8 cellular contexts compared by ENCODE assay signal in the genomic region with DNA sequence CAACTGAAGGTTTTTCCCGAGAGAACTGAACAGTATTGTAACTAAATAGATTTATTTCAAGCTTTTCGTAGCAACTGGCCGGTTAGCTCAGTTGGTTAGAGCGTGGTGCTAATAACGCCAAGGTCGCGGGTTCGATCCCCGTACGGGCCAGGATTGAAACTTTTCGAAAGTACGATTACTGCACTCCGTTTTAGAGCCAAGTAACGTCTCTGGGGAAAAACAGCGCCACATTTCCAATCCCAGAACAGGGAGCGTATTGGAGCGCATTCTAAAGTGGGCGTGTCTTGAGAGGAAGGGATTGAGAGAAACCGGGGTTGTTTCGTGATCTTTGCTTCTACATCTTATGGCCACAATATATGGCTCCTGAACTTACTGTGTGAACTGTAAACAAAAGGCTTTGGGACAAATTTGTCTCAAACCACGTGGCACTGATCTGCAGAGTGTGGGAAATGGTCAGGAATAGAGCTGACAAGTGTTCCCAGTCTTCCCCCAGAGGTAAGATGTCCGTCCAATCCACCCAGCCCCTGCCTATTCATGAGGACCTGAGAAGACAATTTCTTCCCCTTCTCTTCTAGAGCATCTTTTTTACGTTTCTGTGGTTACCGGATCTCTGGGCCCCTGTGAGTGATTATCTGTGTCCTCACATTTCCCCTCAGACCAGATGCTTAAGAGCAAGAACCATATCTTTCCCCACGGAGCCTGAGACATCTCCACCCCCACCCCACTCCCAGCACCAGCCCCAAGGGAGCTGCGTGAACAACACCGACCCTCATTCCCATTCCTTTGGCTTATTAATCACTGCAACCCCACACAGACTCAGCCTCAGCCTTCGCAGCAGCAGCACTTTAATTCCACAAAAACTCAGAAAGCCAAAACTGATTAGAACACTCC. TPM values are rescaled to one million over a fixed set of nuclear protein-coding genes. Genes with fewer than 3 reads are reported as not detected.
DNase-seq lines count a peak whose midpoint lies in the region; ATAC-seq, FAIRE-seq and TF ChIP-seq lines count a peak whose summit lies in the region.

No MANE protein-coding gene starts in this region.

- peaks cover 17% of the 10 kb centered on the region for H3K79me2 ChIP-seq in osteoblast (ENCODE audit: insufficient read depth, low read length)

- intact Hi-C loops in Caco-2 (cut with micrococcal nuclease; ENCODE audit: unreplicated experiment) = loop anchor here (1.0 to 2.0 kb wide), 3 partner anchors 23 to 69 kb away; a partner anchor contains a TSS
- intact Hi-C loops in Right ventricle myocardium inferior (cut with DNase I) = loop anchor here (1.0 to 5.0 kb wide), 4 partner anchors 23 to 110 kb away; a partner anchor contains a TSS

- no peak overlapping the region for H2AFZ ChIP-seq in osteoblast (ENCODE audit: low read length)

- TF ChIP-seq CTCF in Caco-2 (IDR thresholded peaks at IDR 0.05; ENCODE audit: insufficient read depth in 1 of 2, low read depth in 1 of 2, low read length in 1 of 2, severe bottlenecking in 1 of 2, unreplicated experiment in 1 of 2) (no peak), osteoblast (IDR thresholded peaks at IDR 0.05; ENCODE audit: extremely low read depth, low read depth, low read length) (peak; percentile 6)

- peak overlapping the region; percentile 90 for H3K4me2 ChIP-seq in osteoblast (ENCODE audit: insufficient read depth, low read length)

- H3K36me3 ChIP-seq in Caco-2 (ENCODE audit: control insufficient read depth, insufficient read depth, low read length) (no peaks in the 10 kb centered on the region), osteoblast (ENCODE audit: insufficient read depth, low read length) (no peaks in the 10 kb centered on the region)

- H3K4me1 Mint-ChIP-seq in Caco-2 (ENCODE audit: low read depth, unreplicated experiment) = peaks cover 6% of the 10 kb centered on the region

- H3K27me3 Mint-ChIP-seq in Caco-2 (ENCODE audit: insufficient read depth, unreplicated experiment) = no peaks in the 10 kb centered on the region

- DNase-seq in Caco-2 (peak; percentile 87 to 92), H54 (ENCODE audit: insufficient read length, low spot score) (peak; percentile 76), NCI-H1105 (lab: John Stamatoyannopoulos, UW) (peak; percentile 98), Right ventricle myocardium inferior (ENCODE audit: missing footprints) (peak; percentile 87), osteoblast (ENCODE audit: insufficient read length, low spot score, missing footprints) (peak; percentile 94)
- DNase-seq in activated naive CD4-positive, alpha-beta T cell treated with anti-CD3 and anti-CD28 coated beads, Interleukin-2, amount 50 U/mL, for 72 hours (ENCODE audit: low spot score in 2 of 2) = peak; percentile 92 to 93

- peak overlapping the region; percentile 76 for H3K27ac ChIP-seq in osteoblast (ENCODE audit: low read depth, low read length)
- H3K27ac ChIP-seq in temporal lobe (ENCODE audit: low read depth, low read length) = peak overlapping the region; percentile 90

- POLR2A ChIA-PET in Caco-2 (lab: Charles Lee) = interaction anchor here (1.2 kb wide), 3 partner anchors 15 to 35 kb away, joined by 3 to 6 read pairs (median 4); a partner anchor contains a TSS

- peaks cover 17% of the 10 kb centered on the region for H4K20me1 ChIP-seq in osteoblast (ENCODE audit: insufficient read depth, low read length)

- peak; percentile 78 for FAIRE-seq in H54 (lab: Jason Lieb, UNC)

- no peak overlapping the region for H3K4me3 Mint-ChIP-seq in Caco-2 (ENCODE audit: unreplicated experiment)

- TF ChIP-seq POLR2A in H54 (IDR thresholded peaks at IDR 0.05; ENCODE audit: low read depth, low read length) = no peak

- no peaks in the 10 kb centered on the region for H3K36me3 Mint-ChIP-seq in Caco-2 (ENCODE audit: insufficient read depth, unreplicated experiment)
- peaks cover 0 to 5% of the 10 kb centered on the region in 2 donors for H3K36me3 Mint-ChIP-seq in activated naive CD4-positive, alpha-beta T cell treated with anti-CD3 and anti-CD28 coated beads, Interleukin-2, amount 50 U/mL, for 72 hours

- H3K9me3 ChIP-seq in Caco-2 (no peaks in the 10 kb centered on the region), osteoblast (ENCODE audit: low read depth, low read length) (no peaks in the 10 kb centered on the region)

- H3K27ac Mint-ChIP-seq in Caco-2 (ENCODE audit: unreplicated experiment) = no peak overlapping the region
- H3K27ac Mint-ChIP-seq in activated naive CD4-positive, alpha-beta T cell treated with anti-CD3 and anti-CD28 coated beads, Interleukin-2, amount 50 U/mL, for 72 hours = no peak overlapping the region

- H3K4me1 ChIP-seq in Caco-2 (peaks cover 13% of the 10 kb centered on the region), osteoblast (ENCODE audit: insufficient read depth, low read length) (peaks cover 41% of the 10 kb centered on the region)

- BruUV-seq in Caco-2 (replicated peaks; lab: Mats Ljungman, UMichigan) = TSS peak; percentile 100

- H3K27me3 ChIP-seq in Caco-2 (replicated peaks; ENCODE audit: control insufficient read depth, insufficient read depth, low read length) (no peaks in the 10 kb centered on the region), osteoblast (ENCODE audit: insufficient read depth, low read length) (peaks cover 1% of the 10 kb centered on the region)

- CTCF ChIA-PET in Caco-2 (lab: Charles Lee) = no interaction called here

- peak; percentile 66 for ATAC-seq in SK-N-SH treated with all-trans-retinoic acid at 6 μM for 48 hours
- ATAC-seq in activated naive CD4-positive, alpha-beta T cell treated with anti-CD3 and anti-CD28 coated beads, Interleukin-2, amount 50 U/mL, for 72 hours = peak; percentile 31 to 51
- peak; percentile 60 for ATAC-seq in Right ventricle myocardium inferior

- H3K4me3 ChIP-seq in Caco-2 (ENCODE audit: low read depth, low read length) = peak overlapping the region; percentile 84
- H3K4me3 ChIP-seq in osteoblast (ENCODE audit: insufficient read depth, low read length) = peak overlapping the region; percentile 93

- no peaks in the 10 kb centered on the region for H3K9me3 Mint-ChIP-seq in Caco-2 (ENCODE audit: unreplicated experiment)
- H3K9me3 Mint-ChIP-seq in activated naive CD4-positive, alpha-beta T cell treated with anti-CD3 and anti-CD28 coated beads, Interleukin-2, amount 50 U/mL, for 72 hours = no peaks in the 10 kb centered on the region

TF ChIP-seq in SK-N-SH treated with all-trans-retinoic acid at 6 μM for 48 hours, 23 proteins besides CTCF, POLR2A, EP300 and RAD21 (continues in another document):
- TF ChIP-seq, protein P1, sequence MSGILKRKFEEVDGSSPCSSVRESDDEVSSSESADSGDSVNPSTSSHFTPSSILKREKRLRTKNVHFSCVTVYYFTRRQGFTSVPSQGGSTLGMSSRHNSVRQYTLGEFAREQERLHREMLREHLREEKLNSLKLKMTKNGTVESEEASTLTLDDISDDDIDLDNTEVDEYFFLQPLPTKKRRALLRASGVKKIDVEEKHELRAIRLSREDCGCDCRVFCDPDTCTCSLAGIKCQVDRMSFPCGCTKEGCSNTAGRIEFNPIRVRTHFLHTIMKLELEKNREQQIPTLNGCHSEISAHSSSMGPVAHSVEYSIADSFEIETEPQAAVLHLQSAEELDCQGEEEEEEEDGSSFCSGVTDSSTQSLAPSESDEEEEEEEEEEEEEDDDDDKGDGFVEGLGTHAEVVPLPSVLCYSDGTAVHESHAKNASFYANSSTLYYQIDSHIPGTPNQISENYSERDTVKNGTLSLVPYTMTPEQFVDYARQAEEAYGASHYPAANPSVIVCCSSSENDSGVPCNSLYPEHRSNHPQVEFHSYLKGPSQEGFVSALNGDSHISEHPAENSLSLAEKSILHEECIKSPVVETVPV (CRISPR knock-in tag; IDR thresholded peaks at IDR 0.05) = peak; percentile 37; the same call in 1 of the 2 replicates
- TF ChIP-seq ISL1 (CRISPR knock-in tag; IDR thresholded peaks at IDR 0.05) = no peak
- TF ChIP-seq RARB (CRISPR knock-in tag; IDR thresholded peaks at IDR 0.05) = no peak
- TF ChIP-seq, protein P2, sequence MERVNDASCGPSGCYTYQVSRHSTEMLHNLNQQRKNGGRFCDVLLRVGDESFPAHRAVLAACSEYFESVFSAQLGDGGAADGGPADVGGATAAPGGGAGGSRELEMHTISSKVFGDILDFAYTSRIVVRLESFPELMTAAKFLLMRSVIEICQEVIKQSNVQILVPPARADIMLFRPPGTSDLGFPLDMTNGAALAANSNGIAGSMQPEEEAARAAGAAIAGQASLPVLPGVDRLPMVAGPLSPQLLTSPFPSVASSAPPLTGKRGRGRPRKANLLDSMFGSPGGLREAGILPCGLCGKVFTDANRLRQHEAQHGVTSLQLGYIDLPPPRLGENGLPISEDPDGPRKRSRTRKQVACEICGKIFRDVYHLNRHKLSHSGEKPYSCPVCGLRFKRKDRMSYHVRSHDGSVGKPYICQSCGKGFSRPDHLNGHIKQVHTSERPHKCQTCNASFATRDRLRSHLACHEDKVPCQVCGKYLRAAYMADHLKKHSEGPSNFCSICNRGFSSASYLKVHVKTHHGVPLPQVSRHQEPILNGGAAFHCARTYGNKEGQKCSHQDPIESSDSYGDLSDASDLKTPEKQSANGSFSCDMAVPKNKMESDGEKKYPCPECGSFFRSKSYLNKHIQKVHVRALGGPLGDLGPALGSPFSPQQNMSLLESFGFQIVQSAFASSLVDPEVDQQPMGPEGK (CRISPR knock-in tag; IDR thresholded peaks at IDR 0.05; ENCODE audit: borderline replicate concordance) = peak; percentile 69; the same call in 1 of the 2 replicates
- TF ChIP-seq TOX (CRISPR knock-in tag; IDR thresholded peaks at IDR 0.05; ENCODE audit: borderline replicate concordance) = no peak

RNA-seq across cellular contexts. Expression of a gene that starts 2.2 kb away (rescaled TPM):
- total RNA-seq in Caco-2 (2022) (4.2 and 4.7 TPM in 2 replicates), Right ventricle myocardium inferior (9.2 TPM), osteoblast (9.4 and 11.5 TPM in 2 replicates), temporal lobe (4.2 TPM)
- total RNA-seq in activated naive CD4-positive, alpha-beta T cell treated with anti-CD3 and anti-CD28 coated beads, Interleukin-2, amount 50 U/mL, for 72 hours = 1 to 10 TPM; 5.4 to 7.2 TPM

RNA-seq across cellular contexts. Expression of a gene that starts 11.6 kb away (rescaled TPM):
- total RNA-seq in Caco-2 (2022) (5.4 TPM in 2 replicates), Right ventricle myocardium inferior (6.7 TPM), osteoblast (8.3 and 8.8 TPM in 2 replicates), temporal lobe (11.6 TPM)
- total RNA-seq in activated naive CD4-positive, alpha-beta T cell treated with anti-CD3 and anti-CD28 coated beads, Interleukin-2, amount 50 U/mL, for 72 hours = 10 to 100 TPM; 32.7 to 48.9 TPM

RNA-seq across cellular contexts. Expression of a gene that starts 22.6 kb away (rescaled TPM):
- 82.8 and 89.4 TPM in 2 replicates for total RNA-seq in Caco-2 (2022)
- total RNA-seq in activated naive CD4-positive, alpha-beta T cell treated with anti-CD3 and anti-CD28 coated beads, Interleukin-2, amount 50 U/mL, for 72 hours = 100 to 1,000 TPM; 169 to 319 TPM
- 1.2 TPM for total RNA-seq in Right ventricle myocardium inferior
- 3.6 and 4.7 TPM in 2 replicates for total RNA-seq in osteoblast
- 1.5 TPM for total RNA-seq in temporal lobe

RNA-seq across cellular contexts. Expression of a gene that starts 25.0 kb away (rescaled TPM):
- total RNA-seq in Caco-2 (2022) (10.5 and 12.2 TPM in 2 replicates), Right ventricle myocardium inferior (56.6 TPM), osteoblast (5.3 and 5.4 TPM in 2 replicates), temporal lobe (62.2 TPM)
- total RNA-seq in activated naive CD4-positive, alpha-beta T cell treated with anti-CD3 and anti-CD28 coated beads, Interleukin-2, amount 50 U/mL, for 72 hours = 10 to 100 TPM; 43.6 to 85.6 TPM

RNA-seq across cellular contexts. Expression of a gene that starts 35.6 kb away (rescaled TPM):
- 10.6 and 10.8 TPM in 2 replicates for total RNA-seq in Caco-2 (2022)
- total RNA-seq in activated naive CD4-positive, alpha-beta T cell treated with anti-CD3 and anti-CD28 coated beads, Interleukin-2, amount 50 U/mL, for 72 hours = 100 to 1,000 TPM in 1 of 2 donors, 10 to 100 TPM in 1; 80.9 to 294 TPM
- total RNA-seq in Right ventricle myocardium inferior = 124 TPM
- total RNA-seq in osteoblast = 11.2 and 16.6 TPM in 2 replicates
- total RNA-seq in temporal lobe = 15.5 TPM

Comparison
In these comparisons a context has a peak if more than half of its experiments do, and no peak if none do; other contexts are left out.
1. Peak in every context shown above with its lines: DNase-seq, ATAC-seq, H3K4me3 ChIP-seq and H3K27ac ChIP-seq.
2. RNA of a gene that starts 22.6 kb away (total RNA-seq): 169 to 319 TPM in activated naive CD4-positive, alpha-beta T cell treated with anti-CD3 and anti-CD28 coated beads, Interleukin-2, amount 50 U/mL, for 72 hours and 82.8 to 89.4 TPM in Caco-2; 3.6 to 4.7 TPM in osteoblast, 1.5 TPM in temporal lobe (single experiment) and 1.2 TPM in Right ventricle myocardium inferior (single experiment); every median in the first group is over 10 times any median in the second.